8 cellular contexts compared by ENCODE assay signal in genomic region chr1:39409055-39409816, GRCh38.
DNase-seq lines count a peak whose midpoint lies in the region; ATAC-seq, FAIRE-seq and TF ChIP-seq lines count a peak whose summit lies in the region.

No MANE protein-coding gene starts in this region.

- ATAC-seq in activated CD8-positive, alpha-beta memory T cell treated with anti-CD3 and anti-CD28 coated beads, Interleukin-2, amount 10 ng/mL, durations not matched to agents 7 days and 5 days = no peak
- ATAC-seq in foreskin keratinocyte = peak; percentile 23

- H3K4me2 ChIP-seq in neural cell (ENCODE audit: low read length) = peak overlapping the region; percentile 70

- intact Hi-C loops in CD14-positive monocyte (cut with micrococcal nuclease) = loop anchor here in 1 of 2 donors (5.0 kb wide), 1 partner anchor 307 kb away; no protein-coding TSS in a partner anchor

- CTCF ChIA-PET in activated CD8-positive, alpha-beta memory T cell treated with anti-CD3 and anti-CD28 coated beads, Interleukin-2, amount 10 ng/mL, durations not matched to agents 7 days and 5 days (lab: Charles Lee) = interaction anchor here (0.6 to 3.9 kb wide), 10 partner anchors 10 to 310 kb away, joined by 3 to 27 read pairs (median 3); partner anchors contain the start of gene NT5C1A

- H3K4me3 Mint-ChIP-seq in CD14-positive monocyte = peak overlapping the region; percentile 83 to 89
- peak overlapping the region; percentile 75 for H3K4me3 Mint-ChIP-seq in activated CD8-positive, alpha-beta memory T cell treated with anti-CD3 and anti-CD28 coated beads, Interleukin-2, amount 10 ng/mL, durations not matched to agents 7 days and 5 days

- H4K20me1 ChIP-seq in neural cell (ENCODE audit: insufficient read depth) = peaks cover 19% of the 10 kb centered on the region

- peak; percentile 26 for TF ChIP-seq EP300 in neural cell (conservative IDR thresholded peaks at IDR 0.05; ENCODE audit: poor library complexity, severe bottlenecking)

- peak overlapping the region; percentile 75 for H3K9ac ChIP-seq in neural cell (ENCODE audit: low read length)

- peak overlapping the region; percentile 46 for H3K27ac ChIP-seq in foreskin keratinocyte
- H3K27ac ChIP-seq in neural cell (ENCODE audit: low read length) = peak overlapping the region; percentile 66

- H3K4me1 ChIP-seq in foreskin keratinocyte = peaks cover 37% of the 10 kb centered on the region

- DNase-seq in CD14-positive monocyte (ENCODE audit: low spot score) (peak; percentile 51), GM19239 (ENCODE audit: insufficient read length, low spot score) (no peak), LNCaP clone FGC (ENCODE audit: low read depth) (no peak), foreskin keratinocyte (peak in 1 of 2 donors; percentile 29), NCI-H524 treated with DMSO at 0.1 percent for 48 hours (lab: John Stamatoyannopoulos, UW) (no peak)
- no peak for DNase-seq in activated CD8-positive, alpha-beta memory T cell treated with anti-CD3 and anti-CD28 coated beads, Interleukin-2, amount 10 ng/mL, durations not matched to agents 7 days and 5 days
- DNase-seq in effector CD8-positive, alpha-beta T cell (lab: John Stamatoyannopoulos, UW) = no peak

- H3K9me2 ChIP-seq in neural cell (ENCODE audit: insufficient read depth, low read length) = no peaks in the 10 kb centered on the region

- TF ChIP-seq CTCF in CD14-positive monocyte (IDR thresholded peaks at IDR 0.05) = no peak
- TF ChIP-seq CTCF in LNCaP clone FGC (IDR thresholded peaks at IDR 0.05; ENCODE audit: control insufficient read depth, extremely low read depth, insufficient read depth) = no peak
- no peak for TF ChIP-seq CTCF in foreskin keratinocyte (conservative IDR thresholded peaks at IDR 0.05)
- TF ChIP-seq CTCF in neural cell (IDR thresholded peaks at IDR 0.05; ENCODE audit: poor library complexity, severe bottlenecking) = no peak

- no peaks in the 10 kb centered on the region for H3K27me3 Mint-ChIP-seq in CD14-positive monocyte (ENCODE audit: low read depth in 3 of 3)
- no peaks in the 10 kb centered on the region for H3K27me3 Mint-ChIP-seq in activated CD8-positive, alpha-beta memory T cell treated with anti-CD3 and anti-CD28 coated beads, Interleukin-2, amount 10 ng/mL, durations not matched to agents 7 days and 5 days

- H3K9me3 ChIP-seq in neural cell (ENCODE audit: low read length) = no peaks in the 10 kb centered on the region

- H3K36me3 Mint-ChIP-seq in CD14-positive monocyte = peaks cover 13 to 26% of the 10 kb centered on the region in 2 donors
- H3K36me3 Mint-ChIP-seq in activated CD8-positive, alpha-beta memory T cell treated with anti-CD3 and anti-CD28 coated beads, Interleukin-2, amount 10 ng/mL, durations not matched to agents 7 days and 5 days = peaks cover 15% of the 10 kb centered on the region

- H3K4me3 ChIP-seq in LNCaP clone FGC (ENCODE audit: low read depth, low read length) (peak overlapping the region; percentile 70), neural cell (ENCODE audit: low read length) (peak overlapping the region; percentile 89)

- no peak for TF ChIP-seq RAD21 in neural cell (conservative IDR thresholded peaks at IDR 0.05)

- H3K27ac Mint-ChIP-seq in CD14-positive monocyte = peak overlapping the region in 3 of 7 donors; percentile 46 to 84 (median 79)
- H3K27ac Mint-ChIP-seq in activated CD8-positive, alpha-beta memory T cell treated with anti-CD3 and anti-CD28 coated beads, Interleukin-2, amount 10 ng/mL, durations not matched to agents 7 days and 5 days = no peak overlapping the region

- H3K4me1 Mint-ChIP-seq in CD14-positive monocyte = peaks cover 63% of the 10 kb centered on the region
- H3K4me1 Mint-ChIP-seq in activated CD8-positive, alpha-beta memory T cell treated with anti-CD3 and anti-CD28 coated beads, Interleukin-2, amount 10 ng/mL, durations not matched to agents 7 days and 5 days = peaks cover 59% of the 10 kb centered on the region

- peaks cover 8% of the 10 kb centered on the region for H3F3A ChIP-seq in neural cell (ENCODE audit: insufficient read depth, low read length, poor library complexity, severe bottlenecking)

- no peaks in the 10 kb centered on the region for H3K27me3 ChIP-seq in foreskin keratinocyte
- H3K27me3 ChIP-seq in neural cell (ENCODE audit: insufficient read depth, low read depth, low read length) = no peaks in the 10 kb centered on the region

- H2AFZ ChIP-seq in neural cell (ENCODE audit: low read depth, low read length) = no peak overlapping the region

- H3K79me2 ChIP-seq in neural cell (replicated peaks; ENCODE audit: insufficient read depth, low read length) = peaks cover 36% of the 10 kb centered on the region

- H3K9me3 Mint-ChIP-seq in CD14-positive monocyte = no peaks in the 10 kb centered on the region
- no peaks in the 10 kb centered on the region for H3K9me3 Mint-ChIP-seq in activated CD8-positive, alpha-beta memory T cell treated with anti-CD3 and anti-CD28 coated beads, Interleukin-2, amount 10 ng/mL, durations not matched to agents 7 days and 5 days (ENCODE audit: low read depth)

- no peaks in the 10 kb centered on the region for H3K36me3 ChIP-seq in neural cell (ENCODE audit: insufficient read depth, low read length)

- peak; percentile 76 for FAIRE-seq in GM19239 (lab: Jason Lieb, UNC)

TF ChIP-seq in neural cell, 6 proteins besides CTCF, POLR2A, EP300 and RAD21:
- TF ChIP-seq MXI1 (conservative IDR thresholded peaks at IDR 0.05; ENCODE audit: poor library complexity, severe bottlenecking) = peak; percentile 93
- TF ChIP-seq REST (IDR thresholded peaks at IDR 0.05; ENCODE audit: borderline replicate concordance) = no peak
- no peak for TF ChIP-seq EZH2 (IDR thresholded peaks at IDR 0.05; ENCODE audit: borderline replicate concordance, insufficient read depth, low read length, poor library complexity, severe bottlenecking)
- no peak for TF ChIP-seq TAF1 (IDR thresholded peaks at IDR 0.05; ENCODE audit: low read depth)
- TF ChIP-seq POLR2AphosphoS5 (IDR thresholded peaks at IDR 0.05) = peak; percentile 34
- peak; percentile 12 for TF ChIP-seq SMC3 (conservative IDR thresholded peaks at IDR 0.05; ENCODE audit: poor library complexity)
TF ChIP-seq in neural cell: peak in this region for 3.
